Comparison of ENCODE assay signal across 18 cellular contexts in the genomic region with DNA sequence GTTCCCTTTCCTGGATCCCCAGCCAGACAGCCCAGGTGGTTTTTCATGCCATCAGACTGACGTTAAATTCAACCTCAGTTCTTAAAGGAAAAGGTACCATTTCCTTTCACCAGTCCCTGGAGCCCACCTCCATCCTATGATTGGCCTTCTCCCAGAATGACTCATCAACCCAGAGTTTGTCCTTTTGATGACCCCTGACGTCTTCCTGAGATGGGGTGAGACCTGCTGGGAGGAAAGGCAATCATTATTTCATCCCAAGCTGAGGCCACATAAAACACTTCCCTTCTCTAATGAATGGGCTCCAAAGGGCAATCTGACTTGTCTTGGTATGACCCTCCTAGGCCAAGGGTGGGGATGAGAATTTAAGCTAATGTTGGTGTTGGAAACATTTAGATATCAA.
DNase-seq lines count a peak whose midpoint lies in the region; ATAC-seq lines count a peak whose summit lies in the region.
"Had no signal": no experiment of that assay in that cellular context is flagged by ENCODE, and none has a peak within 500 bp of the region (broad histone marks: within the 10 kb centered on the region; RNA-seq: fewer than 3 reads in every experiment).

No MANE protein-coding gene starts in this region.

- H3K9ac ChIP-seq in neuronal stem cell (ENCODE audit: low read depth, low read length, poor library complexity): no peak overlapping the region

- no peak overlapping the region for H2BK12ac ChIP-seq in neuronal stem cell (ENCODE audit: low read length)

- H3K9me3 ChIP-seq in neuronal stem cell (replicated peaks in 1 of 2; ENCODE audit: control insufficient read depth in 2 of 2, insufficient read depth in 1 of 2, low read depth in 1 of 2, low read length in 2 of 2): peaks cover 2 to 3% of the 10 kb centered on the region in 2 donors

- no peak overlapping the region for H2AFZ ChIP-seq in neuronal stem cell (ENCODE audit: low read length)

- H3K4me2 ChIP-seq in neuronal stem cell (ENCODE audit: insufficient read depth, low read length, poor library complexity, severe bottlenecking): no peak overlapping the region

- no peak overlapping the region for H3K27ac ChIP-seq in neuronal stem cell (replicated peaks; ENCODE audit: low read length)
- H3K27ac ChIP-seq: epithelial cell of prostate had no signal

- H2BK5ac ChIP-seq in neuronal stem cell (ENCODE audit: low read length): no peak overlapping the region

- H2AK5ac ChIP-seq in neuronal stem cell (ENCODE audit: low read depth, low read length): no peak overlapping the region

- H4K91ac ChIP-seq in neuronal stem cell (ENCODE audit: low read depth, low read length, poor library complexity): no peak overlapping the region

- H3K4ac ChIP-seq in neuronal stem cell (ENCODE audit: low read length): no peak overlapping the region

- no peak for ATAC-seq in HG02642 (IDR thresholded peaks at IDR 0.05; ENCODE audit: poor library complexity, unreplicated experiment)
- ATAC-seq: activated CD8-positive, alpha-beta T cell treated with anti-CD3 and anti-CD28 coated beads for 36 hours; activated naive CD8-positive, alpha-beta T cell treated with anti-CD3 and anti-CD28 coated beads, Interleukin-2, amount 50 U/mL, for 24 hours; left colon; stimulated activated effector memory CD8-positive, alpha-beta T cell treated with anti-CD3 and anti-CD28 coated beads, Interleukin-12 subunit alpha, Interleukin-12 subunit beta, amount 100 ng/mL, for 72 hours had no signal

- peak; percentile 29 for DNase-seq in AG08396 (ENCODE audit: low spot score)
- peak; percentile 38 for DNase-seq in HK-2 (ENCODE audit: unreplicated experiment)
- peak; percentile 27 for DNase-seq in amniotic epithelial cell (ENCODE audit: low read depth)
- peak; percentile 53 for DNase-seq in glomerular visceral epithelial cell (ENCODE audit: extremely low spot score)
- DNase-seq in activated CD4-positive, CD25-positive, alpha-beta regulatory T cell treated with anti-CD3 and anti-CD28 coated beads, Interleukin-2, amount 50 U/mL, for 72 hours: no peak
- no peak for DNase-seq in neuronal stem cell (ENCODE audit: low spot score)
- no peak for DNase-seq in activated CD4-positive, alpha-beta T cell treated with anti-CD3 and anti-CD28 coated beads for 1 hour
- DNase-seq: activated CD8-positive, alpha-beta T cell treated with anti-CD3 and anti-CD28 coated beads for 36 hours; activated naive CD8-positive, alpha-beta T cell treated with anti-CD3 and anti-CD28 coated beads, Interleukin-2, amount 50 U/mL, for 24 hours; COR-L47; hippocampal formation; left colon; NCI-H446; small intestine; trophoblast cell had no signal

- H3K14ac ChIP-seq in neuronal stem cell (ENCODE audit: low read length): no peak overlapping the region

- no peaks in the 10 kb centered on the region for H3K79me1 ChIP-seq in neuronal stem cell (ENCODE audit: low read depth, low read length)

- H3K36me3 ChIP-seq in neuronal stem cell (replicated peaks in 1 of 2; ENCODE audit: control insufficient read depth in 2 of 2, insufficient read depth in 2 of 2, low read length in 2 of 2): no peaks in the 10 kb centered on the region

- no peaks in the 10 kb centered on the region for H3K4me1 ChIP-seq in neuronal stem cell (ENCODE audit: control insufficient read depth in 2 of 2, insufficient read depth in 1 of 2, low read depth in 1 of 2, low read length in 2 of 2)

- no peak overlapping the region for H4K8ac ChIP-seq in neuronal stem cell (ENCODE audit: low read depth, low read length)

- no peak overlapping the region for H3K18ac ChIP-seq in neuronal stem cell (ENCODE audit: low read length)

- no peak overlapping the region for H3K4me3 ChIP-seq in neuronal stem cell (ENCODE audit: low read length in 2 of 2)

- no CpG with 5 or more reads among the region's 2 CpGs for WGBS in neuronal stem cell (ENCODE audit: extremely low coverage in 2 of 2, insufficient read length in 2 of 2, insufficient replicate concordance in 1 of 2), 2 donors

- H3K27me3 ChIP-seq in neuronal stem cell (ENCODE audit: control insufficient read depth in 3 of 3, insufficient read depth in 3 of 3, low read depth in 1 of 3, low read length in 3 of 3): no peaks in the 10 kb centered on the region

- no peak overlapping the region for H2BK120ac ChIP-seq in neuronal stem cell (ENCODE audit: low read depth, low read length)

- no peak overlapping the region for H3K23ac ChIP-seq in neuronal stem cell (ENCODE audit: low read depth, low read length, poor library complexity)

- H2BK15ac ChIP-seq in neuronal stem cell (ENCODE audit: low read length): no peak overlapping the region

Comparison
In these comparisons a context has a peak if more than half of its experiments do, and no peak if none do; other contexts are left out.
1. DNase-seq: peak in AG08396 (single experiment), HK-2 (single experiment), amniotic epithelial cell (single experiment) and glomerular visceral epithelial cell (single experiment); none in activated CD4-positive, CD25-positive, alpha-beta regulatory T cell treated with anti-CD3 and anti-CD28 coated beads, Interleukin-2, amount 50 U/mL, for 72 hours (single experiment), neuronal stem cell (single experiment) and activated CD4-positive, alpha-beta T cell treated with anti-CD3 and anti-CD28 coated beads for 1 hour (single experiment).